Comparison of ENCODE assay signal across 10 cellular contexts in the genomic region with DNA sequence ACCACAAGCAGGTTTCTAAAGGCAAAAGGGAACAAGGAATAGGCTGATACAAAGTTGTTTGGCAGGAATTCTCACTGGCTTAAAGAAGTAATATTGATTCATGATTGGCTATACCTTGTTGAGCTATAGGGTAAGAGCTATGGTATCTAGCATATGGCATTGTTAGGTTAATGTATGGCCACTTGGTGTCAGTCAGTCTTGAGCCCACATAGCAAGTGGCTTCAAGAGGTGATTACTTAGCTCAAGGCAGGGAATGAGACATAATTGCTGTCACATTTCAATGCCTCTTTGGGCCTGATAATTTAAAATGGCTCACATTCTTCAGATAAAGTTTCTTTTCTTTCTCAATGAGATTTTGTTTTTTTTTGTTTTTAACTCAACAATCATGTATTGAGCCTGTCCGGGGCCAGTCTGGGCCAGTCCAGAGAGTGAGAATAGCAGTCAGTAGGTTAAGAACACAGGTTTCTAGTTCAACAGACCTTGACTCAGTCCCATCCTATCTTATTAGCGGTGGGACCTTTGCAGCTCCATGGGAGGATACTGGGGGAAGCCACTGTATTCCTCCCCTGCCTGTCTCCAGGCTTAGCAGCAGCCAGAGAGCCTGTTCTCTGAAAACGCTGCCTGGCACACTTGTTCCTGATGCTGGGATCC. TPM values are rescaled to one million over a fixed set of nuclear protein-coding genes. Genes with fewer than 3 reads are reported as not detected.
DNase-seq lines count a peak whose midpoint lies in the region; ATAC-seq and TF ChIP-seq lines count a peak whose summit lies in the region.
"Had no signal": no experiment of that assay in that cellular context is flagged by ENCODE, and none has a peak within 500 bp of the region (broad histone marks: within the 10 kb centered on the region; RNA-seq: fewer than 3 reads in every experiment).

No MANE protein-coding gene starts in this region.

- peak overlapping the region; percentile 67 for H3K4me2 ChIP-seq in DOHH2 (ENCODE audit: low read length)

- TF ChIP-seq CTCF in DOHH2 (IDR thresholded peaks at IDR 0.05; ENCODE audit: low read depth, low read length, poor library complexity, severe bottlenecking), result no peak

- H3K36me3 ChIP-seq in DOHH2 (ENCODE audit: control insufficient read depth, low read length) (no peaks in the 10 kb centered on the region), esophagus (ENCODE audit: control insufficient read depth in 2 of 2, insufficient read depth in 2 of 2, low read length in 1 of 2) (no peaks in the 10 kb centered on the region)

- DNase-seq in NCI-H1092 treated with DMSO at 0.1 percent for 48 hours (lab: John Stamatoyannopoulos, UW), result no peak
- DNase-seq in NCI-H1694 (lab: John Stamatoyannopoulos, UW), result no peak
- DNase-seq in amygdala (lab: John Stamatoyannopoulos, UW), result no peak
- no peak for DNase-seq in central memory CD4-positive, alpha-beta T cell
- DNase-seq: activated CD4-positive, alpha-beta T cell treated with anti-CD3 and anti-CD28 coated beads, Interleukin-2, amount 50 U/mL, for 4 hours had no signal

- peaks cover 7% of the 10 kb centered on the region for H3F3A ChIP-seq in DOHH2 (ENCODE audit: control insufficient read depth, insufficient read depth)

- peaks cover 13% of the 10 kb centered on the region for H3K27me3 ChIP-seq in DOHH2 (ENCODE audit: control insufficient read depth, low read length)
- no peaks in the 10 kb centered on the region for H3K27me3 ChIP-seq in esophagus (ENCODE audit: control insufficient read depth in 1 of 2, insufficient read depth in 2 of 2, low read length in 2 of 2)

- WGBS in esophagus, 2 donors, result 42 to 49% methylated on average over 3 of the region's 3 CpGs

- no peaks in the 10 kb centered on the region for H3K9me3 ChIP-seq in DOHH2 (ENCODE audit: control insufficient read depth, insufficient read depth, low read length)
- H3K9me3 ChIP-seq in esophagus (ENCODE audit: control insufficient read depth in 2 of 2, insufficient read depth in 1 of 2, low read depth in 1 of 2, low read length in 1 of 2), result no peaks in the 10 kb centered on the region

- H3K79me2 ChIP-seq in DOHH2 (ENCODE audit: control insufficient read depth, low read length), result no peaks in the 10 kb centered on the region
- H3K79me2 ChIP-seq: parathyroid adenoma had no signal

- ATAC-seq in GM19463 (IDR thresholded peaks at IDR 0.05; ENCODE audit: unreplicated experiment) (peak; percentile 49), HG03159 (IDR thresholded peaks at IDR 0.05; ENCODE audit: unreplicated experiment) (peak; percentile 36)

- no peaks in the 10 kb centered on the region for H4K20me1 ChIP-seq in DOHH2 (ENCODE audit: control insufficient read depth, insufficient read depth, low read depth, low read length)

- peaks cover 51% of the 10 kb centered on the region for H3K4me1 ChIP-seq in DOHH2 (ENCODE audit: control insufficient read depth, low read length)
- H3K4me1 ChIP-seq in esophagus (ENCODE audit: control insufficient read depth in 2 of 2, insufficient read depth in 2 of 2, low read length in 1 of 2), result peaks cover 0 to 10% of the 10 kb centered on the region in 2 donors
- H3K4me1 ChIP-seq: parathyroid adenoma had no signal

- H3K27ac ChIP-seq in DOHH2 (ENCODE audit: low read depth, low read length), result peak overlapping the region; percentile 79
- peak overlapping the region; percentile 93 to 94 for H3K27ac ChIP-seq in esophagus (ENCODE audit: low read depth in 2 of 2, low read length in 1 of 2)
- H3K27ac ChIP-seq: parathyroid adenoma had no signal

- H3K9me2 ChIP-seq in DOHH2 (replicated peaks; ENCODE audit: control insufficient read depth, low read length), result no peaks in the 10 kb centered on the region

- H3K4me3 ChIP-seq in DOHH2 (ENCODE audit: low read length), result peak overlapping the region; percentile 54
- no peak overlapping the region for H3K4me3 ChIP-seq in esophagus (ENCODE audit: low read depth in 1 of 2, low read length in 2 of 2)

RNA-seq across cellular contexts. Expression of gene RCBTB2, which starts 45.8 kb away (rescaled TPM):
- polyA plus RNA-seq in esophagus, result 10 to 100 TPM in 1 of 2 donors, 1 to 10 TPM in 1; 8.7 to 15.0 TPM
